ENCODE assay signal across 1 cellular context in the genomic region with DNA sequence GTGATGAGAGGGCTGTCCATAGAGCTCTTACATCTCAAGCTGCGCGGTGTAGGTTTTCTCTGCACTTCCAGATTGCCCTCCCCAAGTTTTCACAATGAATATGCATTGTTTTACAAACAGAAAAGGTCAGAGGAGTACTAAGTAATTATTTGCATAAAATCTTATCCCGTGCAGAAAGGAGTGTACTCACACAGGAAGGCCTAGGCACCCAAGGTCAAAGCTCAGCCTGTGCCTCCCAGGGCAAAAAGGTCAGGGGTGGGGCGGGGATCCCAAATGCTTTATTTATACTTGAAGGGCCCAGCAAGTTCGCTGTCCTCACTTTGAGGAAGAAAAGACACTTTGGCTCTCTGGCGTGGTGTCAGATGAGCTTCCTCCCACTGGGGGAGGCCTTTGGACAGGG.
TF ChIP-seq lines count a peak whose summit lies in the region.

No MANE protein-coding gene starts in this region.

TF ChIP-seq in HepG2, 621 proteins besides CTCF, POLR2A, EP300 and RAD21 (continued from another document):
- TF ChIP-seq CBX2 (IDR thresholded peaks at IDR 0.05; ENCODE audit: low read depth, low read length), result no peak
- no peak for TF ChIP-seq CBX2 (CRISPR knock-in tag; IDR thresholded peaks at IDR 0.05; ENCODE audit: low read depth)
- no peak for TF ChIP-seq MTF1 (CRISPR knock-in tag; IDR thresholded peaks at IDR 0.05)
- TF ChIP-seq, protein P1, sequence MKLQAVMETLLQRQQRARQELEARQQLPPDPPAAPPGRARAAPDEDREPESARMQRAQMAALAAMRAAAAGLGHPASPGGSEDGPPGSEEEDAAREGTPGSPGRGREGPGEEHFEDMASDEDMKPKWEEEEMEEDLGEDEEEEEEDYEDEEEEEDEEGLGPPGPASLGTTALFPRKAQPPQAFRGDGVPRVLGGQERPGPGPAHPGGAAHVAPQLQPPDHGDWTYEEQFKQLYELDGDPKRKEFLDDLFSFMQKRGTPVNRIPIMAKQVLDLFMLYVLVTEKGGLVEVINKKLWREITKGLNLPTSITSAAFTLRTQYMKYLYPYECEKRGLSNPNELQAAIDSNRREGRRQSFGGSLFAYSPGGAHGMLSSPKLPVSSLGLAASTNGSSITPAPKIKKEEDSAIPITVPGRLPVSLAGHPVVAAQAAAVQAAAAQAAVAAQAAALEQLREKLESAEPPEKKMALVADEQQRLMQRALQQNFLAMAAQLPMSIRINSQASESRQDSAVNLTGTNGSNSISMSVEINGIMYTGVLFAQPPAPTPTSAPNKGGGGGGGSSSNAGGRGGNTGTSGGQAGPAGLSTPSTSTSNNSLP (IDR thresholded peaks at IDR 0.05; ENCODE audit: low read depth, low read length), result peak; percentile 18; the same call in 1 of the 2 replicates
- TF ChIP-seq ATF3 (CRISPR knock-in tag; IDR thresholded peaks at IDR 0.05), result peak; percentile 40; the same call in 1 of the 2 replicates
- TF ChIP-seq CREB1 (IDR thresholded peaks at IDR 0.05), result no peak
- 0 out of 2 replicates have a peak, but pooled peaks have one; percentile 17 for TF ChIP-seq CREB1 (CRISPR knock-in tag; IDR thresholded peaks at IDR 0.05)
- no peak for TF ChIP-seq PLSCR1 (CRISPR knock-in tag; IDR thresholded peaks at IDR 0.05; ENCODE audit: borderline replicate concordance)
- no peak for TF ChIP-seq NFRKB (IDR thresholded peaks at IDR 0.05)
- peak; percentile 51; the same call in 1 of the 2 replicates for TF ChIP-seq ZNF281 (CRISPR knock-in tag; IDR thresholded peaks at IDR 0.05; ENCODE audit: borderline replicate concordance)
- TF ChIP-seq, protein P2, sequence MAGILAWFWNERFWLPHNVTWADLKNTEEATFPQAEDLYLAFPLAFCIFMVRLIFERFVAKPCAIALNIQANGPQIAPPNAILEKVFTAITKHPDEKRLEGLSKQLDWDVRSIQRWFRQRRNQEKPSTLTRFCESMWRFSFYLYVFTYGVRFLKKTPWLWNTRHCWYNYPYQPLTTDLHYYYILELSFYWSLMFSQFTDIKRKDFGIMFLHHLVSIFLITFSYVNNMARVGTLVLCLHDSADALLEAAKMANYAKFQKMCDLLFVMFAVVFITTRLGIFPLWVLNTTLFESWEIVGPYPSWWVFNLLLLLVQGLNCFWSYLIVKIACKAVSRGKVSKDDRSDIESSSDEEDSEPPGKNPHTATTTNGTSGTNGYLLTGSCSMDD (CRISPR knock-in tag; IDR thresholded peaks at IDR 0.05), result no peak
- TF ChIP-seq ZNF558 (CRISPR knock-in tag; IDR thresholded peaks at IDR 0.05; ENCODE audit: borderline replicate concordance), result no peak
- no peak for TF ChIP-seq ZNF225 (CRISPR knock-in tag; IDR thresholded peaks at IDR 0.05)
- peak; percentile 85 for TF ChIP-seq HNF4G (IDR thresholded peaks at IDR 0.05; ENCODE audit: borderline replicate concordance, low read depth, low read length)
- TF ChIP-seq HNF4G (CRISPR knock-in tag; IDR thresholded peaks at IDR 0.05; ENCODE audit: borderline replicate concordance, low read depth), result peak; percentile 38; the same call in 1 of the 2 replicates
- TF ChIP-seq, protein P3, sequence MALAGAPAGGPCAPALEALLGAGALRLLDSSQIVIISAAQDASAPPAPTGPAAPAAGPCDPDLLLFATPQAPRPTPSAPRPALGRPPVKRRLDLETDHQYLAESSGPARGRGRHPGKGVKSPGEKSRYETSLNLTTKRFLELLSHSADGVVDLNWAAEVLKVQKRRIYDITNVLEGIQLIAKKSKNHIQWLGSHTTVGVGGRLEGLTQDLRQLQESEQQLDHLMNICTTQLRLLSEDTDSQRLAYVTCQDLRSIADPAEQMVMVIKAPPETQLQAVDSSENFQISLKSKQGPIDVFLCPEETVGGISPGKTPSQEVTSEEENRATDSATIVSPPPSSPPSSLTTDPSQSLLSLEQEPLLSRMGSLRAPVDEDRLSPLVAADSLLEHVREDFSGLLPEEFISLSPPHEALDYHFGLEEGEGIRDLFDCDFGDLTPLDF (CRISPR knock-in tag; IDR thresholded peaks at IDR 0.05), result no peak
- TF ChIP-seq RFXANK (CRISPR knock-in tag; IDR thresholded peaks at IDR 0.05), result no peak
- no peak for TF ChIP-seq SMC3 (IDR thresholded peaks at IDR 0.05; ENCODE audit: low read length)
- no peak for TF ChIP-seq ZNF773 (CRISPR knock-in tag; IDR thresholded peaks at IDR 0.05; ENCODE audit: borderline replicate concordance)
- TF ChIP-seq ZNF552 (CRISPR knock-in tag; IDR thresholded peaks at IDR 0.05; ENCODE audit: borderline replicate concordance), result no peak
- TF ChIP-seq ZNF496 (CRISPR knock-in tag; IDR thresholded peaks at IDR 0.05; ENCODE audit: insufficient replicate concordance), result no peak
- no peak for TF ChIP-seq MTA1 (CRISPR knock-in tag; IDR thresholded peaks at IDR 0.05; ENCODE audit: borderline replicate concordance)
- no peak for TF ChIP-seq E2F2 (CRISPR knock-in tag; IDR thresholded peaks at IDR 0.05; ENCODE audit: borderline replicate concordance)
- no peak for TF ChIP-seq PAX8 (CRISPR knock-in tag; IDR thresholded peaks at IDR 0.05; ENCODE audit: borderline replicate concordance)
- no peak for TF ChIP-seq ELF1 (CRISPR knock-in tag; IDR thresholded peaks at IDR 0.05)
